Comparison of ENCODE assay signal across 10 cellular contexts in genomic region chr4:150126201-150126879, GRCh38. TPM values are rescaled to one million over a fixed set of nuclear protein-coding genes. Genes with fewer than 3 reads are reported as not detected.
DNase-seq lines count a peak whose midpoint lies in the region; ATAC-seq and TF ChIP-seq lines count a peak whose summit lies in the region.
"Had no signal": no experiment of that assay in that cellular context is flagged by ENCODE, and none has a peak within 500 bp of the region (broad histone marks: within the 10 kb centered on the region; RNA-seq: fewer than 3 reads in every experiment).

No MANE protein-coding gene starts in this region.

- DNase-seq in CD14-positive monocyte (ENCODE audit: low spot score) = no peak
- peak; percentile 49 for DNase-seq in NB4 (ENCODE audit: low read depth)
- DNase-seq in fibroblast of pulmonary artery (ENCODE audit: low read depth) = peak; percentile 64
- no peak for DNase-seq in ascending aorta (ENCODE audit: low spot score in 2 of 2)
- no peak for DNase-seq in nucleus accumbens (lab: John Stamatoyannopoulos, UW)
- DNase-seq in AML-193 (lab: John Stamatoyannopoulos, UW) = no peak
- DNase-seq: activated naive CD4-positive, alpha-beta T cell treated with Interleukin-2 at 50 U/mL for 16 hours; gastrocnemius medialis had no signal

- peaks cover 2 to 8% (median 6%) of the 10 kb centered on the region in 7 donors for H3K9me3 Mint-ChIP-seq in CD14-positive monocyte

- H3K36me3 Mint-ChIP-seq in CD14-positive monocyte = peaks cover 0 to 3% of the 10 kb centered on the region in 2 donors

- no peak overlapping the region for H3K4me3 ChIP-seq in NB4 (ENCODE audit: low read depth, low read length)
- no peak overlapping the region for H3K4me3 ChIP-seq in fibroblast of pulmonary artery (replicated peaks; ENCODE audit: low read depth, low read length)
- no peak overlapping the region for H3K4me3 ChIP-seq in ascending aorta
- H3K4me3 ChIP-seq: gastrocnemius medialis had no signal

- no peak overlapping the region for H3K27ac ChIP-seq in ascending aorta
- H3K27ac ChIP-seq: gastrocnemius medialis had no signal

- H3K27me3 Mint-ChIP-seq in CD14-positive monocyte (ENCODE audit: low read depth in 3 of 3) = no peaks in the 10 kb centered on the region

- peaks cover 5 to 15% of the 10 kb centered on the region in 2 donors for H3K4me1 ChIP-seq in ascending aorta

- no peaks in the 10 kb centered on the region for H3K27me3 ChIP-seq in ascending aorta
- H3K27me3 ChIP-seq: gastrocnemius medialis had no signal

- H3K27ac Mint-ChIP-seq in CD14-positive monocyte = peak overlapping the region in 5 of 7 donors; percentile 49 to 72 (median 61)

- TF ChIP-seq CTCF in CD14-positive monocyte (IDR thresholded peaks at IDR 0.05) (no peak), NB4 (IDR thresholded peaks at IDR 0.05; ENCODE audit: low read depth, low read length) (no peak), fibroblast of pulmonary artery (IDR thresholded peaks at IDR 0.05; ENCODE audit: low read length, missing control alignments) (no peak), ascending aorta (IDR thresholded peaks at IDR 0.05) (no peak)

- ATAC-seq in GM21786 (IDR thresholded peaks at IDR 0.05; ENCODE audit: unreplicated experiment) (peak; percentile 44), HG02840 (IDR thresholded peaks at IDR 0.05; ENCODE audit: low FRiP score, unreplicated experiment) (no peak)
- ATAC-seq: gastrocnemius medialis had no signal

- H3K36me3 ChIP-seq in ascending aorta = no peaks in the 10 kb centered on the region
- H3K36me3 ChIP-seq: gastrocnemius medialis had no signal

- H3K9me3 ChIP-seq in ascending aorta = peaks cover 0 to 3% of the 10 kb centered on the region in 2 donors

- no peak for TF ChIP-seq POLR2A in NB4 (IDR thresholded peaks at IDR 0.05; ENCODE audit: extremely low read depth, insufficient read length)

- peaks cover 21% of the 10 kb centered on the region for H3K4me1 Mint-ChIP-seq in CD14-positive monocyte

- peak overlapping the region in 1 of 2 donors; percentile 60 for H3K4me3 Mint-ChIP-seq in CD14-positive monocyte

- intact Hi-C loops in CD14-positive monocyte (cut with micrococcal nuclease) = no loop called here
- intact Hi-C loops in ascending aorta (cut with DNase I) = no loop called here

RNA-seq across cellular contexts. Expression of gene DCLK2, which starts 48.1 kb away (rescaled TPM):
- not detected for polyA plus RNA-seq in CD14-positive monocyte
- total RNA-seq in ascending aorta = 34.2 TPM

Comparison
In these comparisons a context has a peak if more than half of its experiments do, and no peak if none do; other contexts are left out.
1. DNase-seq: peak in NB4 (single experiment) and fibroblast of pulmonary artery (single experiment); none in CD14-positive monocyte (single experiment), ascending aorta (0 of 2), nucleus accumbens (0 of 56) and AML-193 (0 of 2).